ENCODE assay signal across 1 cellular context in the genomic region with DNA sequence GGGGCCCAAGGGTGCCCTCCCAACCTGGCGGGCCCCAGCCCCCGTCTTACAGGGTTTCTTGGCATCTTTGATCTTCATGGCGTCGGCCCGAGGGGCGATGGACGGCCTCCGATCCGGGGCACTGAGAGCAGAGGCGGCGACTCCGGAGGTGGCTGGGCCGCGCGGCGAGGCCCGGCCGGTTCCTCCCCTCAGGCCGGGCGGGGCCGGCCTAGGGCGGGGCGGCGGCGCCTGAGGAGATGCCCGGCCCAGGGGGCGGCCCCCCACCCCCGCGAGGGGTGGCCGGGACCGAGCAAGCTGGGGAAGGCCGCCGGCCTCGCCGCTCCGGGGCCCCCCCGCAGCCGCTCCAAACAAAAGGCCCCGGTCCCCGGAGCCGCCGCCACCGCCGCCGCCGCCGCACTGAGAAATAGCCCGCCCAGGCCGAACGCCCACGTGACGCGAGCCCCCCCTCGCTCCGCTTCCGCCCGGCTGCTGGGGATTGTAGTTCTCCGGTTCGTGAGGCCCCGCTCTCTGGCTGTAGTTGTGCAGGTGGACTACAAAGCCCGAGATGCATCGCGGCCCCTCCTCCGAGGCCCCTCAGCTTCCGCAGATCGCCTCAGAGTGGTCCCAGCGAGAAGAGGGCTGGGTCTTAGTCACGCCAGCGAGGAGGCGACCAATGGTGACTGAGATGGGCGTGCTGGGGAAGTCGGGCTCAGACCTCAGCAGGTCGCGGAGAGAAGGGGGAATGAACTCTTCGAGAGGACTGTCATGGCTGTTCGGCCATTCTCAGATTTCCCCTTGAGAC.
A peak's percentile ranks its signal among the peaks of the same experiment; 100 is the strongest.
TF ChIP-seq lines count a peak whose summit lies in the region.

A gene (minus strand): TSS at position 163 of the 781 bp plus-strand sequence. CDS start 85 bp downstream, at position 78.

TF ChIP-seq in K562, 482 proteins besides CTCF, POLR2A, EP300 and RAD21 (continued from another document and continues in another):
- TF ChIP-seq NBN (IDR thresholded peaks at IDR 0.05; ENCODE audit: low read depth) = no peak
- no peak for TF ChIP-seq NFYB (IDR thresholded peaks at IDR 0.05; ENCODE audit: extremely low read depth, insufficient read length)
- no peak for TF ChIP-seq BMI1 (IDR thresholded peaks at IDR 0.05; ENCODE audit: low read length)
- no peak for TF ChIP-seq ZNF274 (IDR thresholded peaks at IDR 0.05; ENCODE audit: borderline replicate concordance, low read depth, low read length)
- no peak; the same call in 1 of the 2 replicates for TF ChIP-seq LCOR (CRISPR knock-in tag; IDR thresholded peaks at IDR 0.05)
- TF ChIP-seq, protein P1, sequence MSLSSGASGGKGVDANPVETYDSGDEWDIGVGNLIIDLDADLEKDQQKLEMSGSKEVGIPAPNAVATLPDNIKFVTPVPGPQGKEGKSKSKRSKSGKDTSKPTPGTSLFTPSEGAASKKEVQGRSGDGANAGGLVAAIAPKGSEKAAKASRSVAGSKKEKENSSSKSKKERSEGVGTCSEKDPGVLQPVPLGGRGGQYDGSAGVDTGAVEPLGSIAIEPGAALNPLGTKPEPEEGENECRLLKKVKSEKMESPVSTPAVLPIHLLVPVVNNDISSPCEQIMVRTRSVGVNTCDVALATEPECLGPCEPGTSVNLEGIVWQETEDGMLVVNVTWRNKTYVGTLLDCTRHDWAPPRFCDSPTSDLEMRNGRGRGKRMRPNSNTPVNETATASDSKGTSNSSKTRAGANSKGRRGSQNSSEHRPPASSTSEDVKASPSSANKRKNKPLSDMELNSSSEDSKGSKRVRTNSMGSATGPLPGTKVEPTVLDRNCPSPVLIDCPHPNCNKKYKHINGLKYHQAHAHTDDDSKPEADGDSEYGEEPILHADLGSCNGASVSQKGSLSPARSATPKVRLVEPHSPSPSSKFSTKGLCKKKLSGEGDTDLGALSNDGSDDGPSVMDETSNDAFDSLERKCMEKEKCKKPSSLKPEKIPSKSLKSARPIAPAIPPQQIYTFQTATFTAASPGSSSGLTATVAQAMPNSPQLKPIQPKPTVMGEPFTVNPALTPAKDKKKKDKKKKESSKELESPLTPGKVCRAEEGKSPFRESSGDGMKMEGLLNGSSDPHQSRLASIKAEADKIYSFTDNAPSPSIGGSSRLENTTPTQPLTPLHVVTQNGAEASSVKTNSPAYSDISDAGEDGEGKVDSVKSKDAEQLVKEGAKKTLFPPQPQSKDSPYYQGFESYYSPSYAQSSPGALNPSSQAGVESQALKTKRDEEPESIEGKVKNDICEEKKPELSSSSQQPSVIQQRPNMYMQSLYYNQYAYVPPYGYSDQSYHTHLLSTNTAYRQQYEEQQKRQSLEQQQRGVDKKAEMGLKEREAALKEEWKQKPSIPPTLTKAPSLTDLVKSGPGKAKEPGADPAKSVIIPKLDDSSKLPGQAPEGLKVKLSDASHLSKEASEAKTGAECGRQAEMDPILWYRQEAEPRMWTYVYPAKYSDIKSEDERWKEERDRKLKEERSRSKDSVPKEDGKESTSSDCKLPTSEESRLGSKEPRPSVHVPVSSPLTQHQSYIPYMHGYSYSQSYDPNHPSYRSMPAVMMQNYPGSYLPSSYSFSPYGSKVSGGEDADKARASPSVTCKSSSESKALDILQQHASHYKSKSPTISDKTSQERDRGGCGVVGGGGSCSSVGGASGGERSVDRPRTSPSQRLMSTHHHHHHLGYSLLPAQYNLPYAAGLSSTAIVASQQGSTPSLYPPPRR (CRISPR knock-in tag; IDR thresholded peaks at IDR 0.05; ENCODE audit: borderline replicate concordance) = no peak
- TF ChIP-seq, protein P2, sequence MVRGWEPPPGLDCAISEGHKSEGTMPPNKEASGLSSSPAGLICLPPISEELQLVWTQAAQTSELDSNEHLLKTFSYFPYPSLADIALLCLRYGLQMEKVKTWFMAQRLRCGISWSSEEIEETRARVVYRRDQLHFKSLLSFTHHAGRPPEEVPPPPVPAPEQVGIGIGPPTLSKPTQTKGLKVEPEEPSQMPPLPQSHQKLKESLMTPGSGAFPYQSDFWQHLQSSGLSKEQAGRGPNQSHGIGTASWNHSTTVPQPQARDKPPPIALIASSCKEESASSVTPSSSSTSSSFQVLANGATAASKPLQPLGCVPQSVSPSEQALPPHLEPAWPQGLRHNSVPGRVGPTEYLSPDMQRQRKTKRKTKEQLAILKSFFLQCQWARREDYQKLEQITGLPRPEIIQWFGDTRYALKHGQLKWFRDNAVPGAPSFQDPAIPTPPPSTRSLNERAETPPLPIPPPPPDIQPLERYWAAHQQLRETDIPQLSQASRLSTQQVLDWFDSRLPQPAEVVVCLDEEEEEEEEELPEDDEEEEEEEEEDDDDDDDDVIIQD (CRISPR knock-in tag; IDR thresholded peaks at IDR 0.05) = no peak
- TF ChIP-seq HSF4 (CRISPR knock-in tag; IDR thresholded peaks at IDR 0.05; ENCODE audit: borderline replicate concordance) = no peak
- TF ChIP-seq KLF6 (CRISPR knock-in tag; IDR thresholded peaks at IDR 0.05; ENCODE audit: borderline replicate concordance) = no peak; the same call in 1 of the 2 replicates
- TF ChIP-seq, protein P3, sequence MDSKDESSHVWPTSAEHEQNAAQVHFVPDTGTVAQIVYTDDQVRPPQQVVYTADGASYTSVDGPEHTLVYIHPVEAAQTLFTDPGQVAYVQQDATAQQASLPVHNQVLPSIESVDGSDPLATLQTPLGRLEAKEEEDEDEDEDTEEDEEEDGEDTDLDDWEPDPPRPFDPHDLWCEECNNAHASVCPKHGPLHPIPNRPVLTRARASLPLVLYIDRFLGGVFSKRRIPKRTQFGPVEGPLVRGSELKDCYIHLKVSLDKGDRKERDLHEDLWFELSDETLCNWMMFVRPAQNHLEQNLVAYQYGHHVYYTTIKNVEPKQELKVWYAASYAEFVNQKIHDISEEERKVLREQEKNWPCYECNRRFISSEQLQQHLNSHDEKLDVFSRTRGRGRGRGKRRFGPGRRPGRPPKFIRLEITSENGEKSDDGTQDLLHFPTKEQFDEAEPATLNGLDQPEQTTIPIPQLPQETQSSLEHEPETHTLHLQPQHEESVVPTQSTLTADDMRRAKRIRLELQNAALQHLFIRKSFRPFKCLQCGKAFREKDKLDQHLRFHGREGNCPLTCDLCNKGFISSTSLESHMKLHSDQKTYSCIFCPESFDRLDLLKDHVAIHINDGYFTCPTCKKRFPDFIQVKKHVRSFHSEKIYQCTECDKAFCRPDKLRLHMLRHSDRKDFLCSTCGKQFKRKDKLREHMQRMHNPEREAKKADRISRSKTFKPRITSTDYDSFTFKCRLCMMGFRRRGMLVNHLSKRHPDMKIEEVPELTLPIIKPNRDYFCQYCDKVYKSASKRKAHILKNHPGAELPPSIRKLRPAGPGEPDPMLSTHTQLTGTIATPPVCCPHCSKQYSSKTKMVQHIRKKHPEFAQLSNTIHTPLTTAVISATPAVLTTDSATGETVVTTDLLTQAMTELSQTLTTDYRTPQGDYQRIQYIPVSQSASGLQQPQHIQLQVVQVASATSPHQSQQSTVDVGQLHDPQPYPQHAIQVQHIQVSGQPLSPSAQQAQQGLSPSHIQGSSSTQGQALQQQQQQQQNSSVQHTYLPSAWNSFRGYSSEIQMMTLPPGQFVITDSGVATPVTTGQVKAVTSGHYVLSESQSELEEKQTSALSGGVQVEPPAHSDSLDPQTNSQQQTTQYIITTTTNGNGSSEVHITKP (IDR thresholded peaks at IDR 0.05; ENCODE audit: partially characterized antibody) = peak; percentile 73
- no peak for TF ChIP-seq TCFL5 (CRISPR knock-in tag; conservative IDR thresholded peaks at IDR 0.05)
- no peak for TF ChIP-seq SMARCA5 (IDR thresholded peaks at IDR 0.05)
- TF ChIP-seq BHLHE40 (IDR thresholded peaks at IDR 0.05; ENCODE audit: low read length) = peak; percentile 57
- TF ChIP-seq HDAC8 (tag; IDR thresholded peaks at IDR 0.05) = peak; percentile 62; the same call in 1 of the 2 replicates
- no peak for TF ChIP-seq ZNF717 (CRISPR knock-in tag; IDR thresholded peaks at IDR 0.05)
- no peak for TF ChIP-seq WHSC1 (IDR thresholded peaks at IDR 0.05; ENCODE audit: low read length)
- TF ChIP-seq NUFIP1 (IDR thresholded peaks at IDR 0.05; ENCODE audit: partially characterized antibody) = no peak
- TF ChIP-seq PCBP1 (IDR thresholded peaks at IDR 0.05; ENCODE audit: low read depth, low read length, poor library complexity, severe bottlenecking) = peak; percentile 56
- no peak for TF ChIP-seq DNMT1 (IDR thresholded peaks at IDR 0.05)
- TF ChIP-seq ZNF184 (CRISPR knock-in tag; IDR thresholded peaks at IDR 0.05) = no peak
- TF ChIP-seq U2AF1 (optimal IDR thresholded peaks at IDR 0.05; ENCODE audit: low read depth, low read length) = no peak
- TF ChIP-seq ZNF121 (CRISPR knock-in tag; conservative IDR thresholded peaks at IDR 0.05) = no peak
- TF ChIP-seq, protein P4, sequence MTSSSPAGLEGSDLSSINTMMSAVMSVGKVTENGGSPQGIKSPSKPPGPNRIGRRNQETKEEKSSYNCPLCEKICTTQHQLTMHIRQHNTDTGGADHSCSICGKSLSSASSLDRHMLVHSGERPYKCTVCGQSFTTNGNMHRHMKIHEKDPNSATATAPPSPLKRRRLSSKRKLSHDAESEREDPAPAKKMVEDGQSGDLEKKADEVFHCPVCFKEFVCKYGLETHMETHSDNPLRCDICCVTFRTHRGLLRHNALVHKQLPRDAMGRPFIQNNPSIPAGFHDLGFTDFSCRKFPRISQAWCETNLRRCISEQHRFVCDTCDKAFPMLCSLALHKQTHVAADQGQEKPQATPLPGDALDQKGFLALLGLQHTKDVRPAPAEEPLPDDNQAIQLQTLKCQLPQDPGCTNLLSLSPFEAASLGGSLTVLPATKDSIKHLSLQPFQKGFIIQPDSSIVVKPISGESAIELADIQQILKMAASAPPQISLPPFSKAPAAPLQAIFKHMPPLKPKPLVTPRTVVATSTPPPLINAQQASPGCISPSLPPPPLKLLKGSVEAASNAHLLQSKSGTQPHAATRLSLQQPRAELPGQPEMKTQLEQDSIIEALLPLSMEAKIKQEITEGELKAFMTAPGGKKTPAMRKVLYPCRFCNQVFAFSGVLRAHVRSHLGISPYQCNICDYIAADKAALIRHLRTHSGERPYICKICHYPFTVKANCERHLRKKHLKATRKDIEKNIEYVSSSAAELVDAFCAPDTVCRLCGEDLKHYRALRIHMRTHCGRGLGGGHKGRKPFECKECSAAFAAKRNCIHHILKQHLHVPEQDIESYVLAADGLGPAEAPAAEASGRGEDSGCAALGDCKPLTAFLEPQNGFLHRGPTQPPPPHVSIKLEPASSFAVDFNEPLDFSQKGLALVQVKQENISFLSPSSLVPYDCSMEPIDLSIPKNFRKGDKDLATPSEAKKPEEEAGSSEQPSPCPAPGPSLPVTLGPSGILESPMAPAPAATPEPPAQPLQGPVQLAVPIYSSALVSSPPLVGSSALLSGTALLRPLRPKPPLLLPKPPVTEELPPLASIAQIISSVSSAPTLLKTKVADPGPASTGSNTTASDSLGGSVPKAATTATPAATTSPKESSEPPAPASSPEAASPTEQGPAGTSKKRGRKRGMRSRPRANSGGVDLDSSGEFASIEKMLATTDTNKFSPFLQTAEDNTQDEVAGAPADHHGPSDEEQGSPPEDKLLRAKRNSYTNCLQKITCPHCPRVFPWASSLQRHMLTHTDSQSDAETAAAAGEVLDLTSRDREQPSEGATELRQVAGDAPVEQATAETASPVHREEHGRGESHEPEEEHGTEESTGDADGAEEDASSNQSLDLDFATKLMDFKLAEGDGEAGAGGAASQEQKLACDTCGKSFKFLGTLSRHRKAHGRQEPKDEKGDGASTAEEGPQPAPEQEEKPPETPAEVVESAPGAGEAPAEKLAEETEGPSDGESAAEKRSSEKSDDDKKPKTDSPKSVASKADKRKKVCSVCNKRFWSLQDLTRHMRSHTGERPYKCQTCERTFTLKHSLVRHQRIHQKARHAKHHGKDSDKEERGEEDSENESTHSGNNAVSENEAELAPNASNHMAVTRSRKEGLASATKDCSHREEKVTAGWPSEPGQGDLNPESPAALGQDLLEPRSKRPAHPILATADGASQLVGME (CRISPR knock-in tag; IDR thresholded peaks at IDR 0.05) = no peak; the same call in 1 of the 2 replicates
- TF ChIP-seq MTA2 (IDR thresholded peaks at IDR 0.05; ENCODE audit: low read depth) = no peak
- TF ChIP-seq CSDE1 (IDR thresholded peaks at IDR 0.05) = no peak
- no peak for TF ChIP-seq ARNT (IDR thresholded peaks at IDR 0.05)
- no peak for TF ChIP-seq FOXM1 (IDR thresholded peaks at IDR 0.05; ENCODE audit: low read depth)
- no peak for TF ChIP-seq FOXM1 (CRISPR knock-in tag; IDR thresholded peaks at IDR 0.05; ENCODE audit: low read depth)
- peak; percentile 95 for TF ChIP-seq ZFX (CRISPR knock-in tag; IDR thresholded peaks at IDR 0.05)
- no peak for TF ChIP-seq SRSF1 (IDR thresholded peaks at IDR 0.05; ENCODE audit: low read depth, low read length)
- TF ChIP-seq, protein P5, sequence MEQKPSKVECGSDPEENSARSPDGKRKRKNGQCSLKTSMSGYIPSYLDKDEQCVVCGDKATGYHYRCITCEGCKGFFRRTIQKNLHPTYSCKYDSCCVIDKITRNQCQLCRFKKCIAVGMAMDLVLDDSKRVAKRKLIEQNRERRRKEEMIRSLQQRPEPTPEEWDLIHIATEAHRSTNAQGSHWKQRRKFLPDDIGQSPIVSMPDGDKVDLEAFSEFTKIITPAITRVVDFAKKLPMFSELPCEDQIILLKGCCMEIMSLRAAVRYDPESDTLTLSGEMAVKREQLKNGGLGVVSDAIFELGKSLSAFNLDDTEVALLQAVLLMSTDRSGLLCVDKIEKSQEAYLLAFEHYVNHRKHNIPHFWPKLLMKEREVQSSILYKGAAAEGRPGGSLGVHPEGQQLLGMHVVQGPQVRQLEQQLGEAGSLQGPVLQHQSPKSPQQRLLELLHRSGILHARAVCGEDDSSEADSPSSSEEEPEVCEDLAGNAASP (IDR thresholded peaks at IDR 0.05) = no peak
- no peak for TF ChIP-seq ZNF3 (CRISPR knock-in tag; IDR thresholded peaks at IDR 0.05)
- TF ChIP-seq, protein P6, sequence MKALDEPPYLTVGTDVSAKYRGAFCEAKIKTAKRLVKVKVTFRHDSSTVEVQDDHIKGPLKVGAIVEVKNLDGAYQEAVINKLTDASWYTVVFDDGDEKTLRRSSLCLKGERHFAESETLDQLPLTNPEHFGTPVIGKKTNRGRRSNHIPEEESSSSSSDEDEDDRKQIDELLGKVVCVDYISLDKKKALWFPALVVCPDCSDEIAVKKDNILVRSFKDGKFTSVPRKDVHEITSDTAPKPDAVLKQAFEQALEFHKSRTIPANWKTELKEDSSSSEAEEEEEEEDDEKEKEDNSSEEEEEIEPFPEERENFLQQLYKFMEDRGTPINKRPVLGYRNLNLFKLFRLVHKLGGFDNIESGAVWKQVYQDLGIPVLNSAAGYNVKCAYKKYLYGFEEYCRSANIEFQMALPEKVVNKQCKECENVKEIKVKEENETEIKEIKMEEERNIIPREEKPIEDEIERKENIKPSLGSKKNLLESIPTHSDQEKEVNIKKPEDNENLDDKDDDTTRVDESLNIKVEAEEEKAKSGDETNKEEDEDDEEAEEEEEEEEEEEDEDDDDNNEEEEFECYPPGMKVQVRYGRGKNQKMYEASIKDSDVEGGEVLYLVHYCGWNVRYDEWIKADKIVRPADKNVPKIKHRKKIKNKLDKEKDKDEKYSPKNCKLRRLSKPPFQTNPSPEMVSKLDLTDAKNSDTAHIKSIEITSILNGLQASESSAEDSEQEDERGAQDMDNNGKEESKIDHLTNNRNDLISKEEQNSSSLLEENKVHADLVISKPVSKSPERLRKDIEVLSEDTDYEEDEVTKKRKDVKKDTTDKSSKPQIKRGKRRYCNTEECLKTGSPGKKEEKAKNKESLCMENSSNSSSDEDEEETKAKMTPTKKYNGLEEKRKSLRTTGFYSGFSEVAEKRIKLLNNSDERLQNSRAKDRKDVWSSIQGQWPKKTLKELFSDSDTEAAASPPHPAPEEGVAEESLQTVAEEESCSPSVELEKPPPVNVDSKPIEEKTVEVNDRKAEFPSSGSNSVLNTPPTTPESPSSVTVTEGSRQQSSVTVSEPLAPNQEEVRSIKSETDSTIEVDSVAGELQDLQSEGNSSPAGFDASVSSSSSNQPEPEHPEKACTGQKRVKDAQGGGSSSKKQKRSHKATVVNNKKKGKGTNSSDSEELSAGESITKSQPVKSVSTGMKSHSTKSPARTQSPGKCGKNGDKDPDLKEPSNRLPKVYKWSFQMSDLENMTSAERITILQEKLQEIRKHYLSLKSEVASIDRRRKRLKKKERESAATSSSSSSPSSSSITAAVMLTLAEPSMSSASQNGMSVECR (CRISPR knock-in tag; IDR thresholded peaks at IDR 0.05) = peak; percentile 16; the same call in 1 of the 2 replicates
- no peak for TF ChIP-seq TEAD2 (tag; IDR thresholded peaks at IDR 0.05)
